Comparison of ENCODE assay signal across 11 cellular contexts in the genomic region with DNA sequence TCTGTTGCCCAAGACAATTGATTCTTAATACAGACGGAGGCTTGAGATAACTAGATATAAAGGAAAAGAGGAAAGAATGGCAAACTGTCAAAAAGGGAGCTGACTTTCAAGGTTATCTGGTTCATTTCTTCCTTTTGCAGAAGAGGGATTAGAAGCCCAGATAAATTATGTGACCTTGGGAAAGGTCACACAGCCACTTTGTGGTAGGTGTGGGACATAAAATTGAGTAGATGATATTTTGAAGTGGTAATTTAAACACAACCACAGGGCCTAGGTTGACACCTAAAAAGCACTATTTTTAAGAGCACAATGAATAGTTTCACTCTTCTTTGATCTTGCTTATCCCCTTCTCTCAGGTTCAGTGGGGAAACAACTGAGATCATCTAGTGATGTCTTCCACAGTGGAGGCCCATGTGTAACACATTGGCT. TPM values are rescaled to one million over a fixed set of nuclear protein-coding genes. Genes with fewer than 3 reads are reported as not detected.
DNase-seq lines count a peak whose midpoint lies in the region; ATAC-seq and TF ChIP-seq lines count a peak whose summit lies in the region.
"Had no signal": no experiment of that assay in that cellular context is flagged by ENCODE, and none has a peak within 500 bp of the region (broad histone marks: within the 10 kb centered on the region; RNA-seq: fewer than 3 reads in every experiment).

No MANE protein-coding gene starts in this region.

- POLR2A ChIA-PET in activated B cell treated with CpG ODN at 0.5 μM for 24 hours (lab: Charles Lee) = interaction anchor here (0.9 to 5.1 kb wide), 9 partner anchors 8 to 110 kb away, joined by 3 to 64 read pairs (median 4); a partner anchor contains a TSS

- H3K4me3 Mint-ChIP-seq in activated T-cell treated with anti-CD3 and anti-CD28 coated beads, Interleukin-2, amount 50 U/mL, for 4 hours = peak overlapping the region; percentile 69
- peak overlapping the region; percentile 80 for H3K4me3 Mint-ChIP-seq in activated B cell treated with CpG ODN at 0.5 μM for 24 hours
- peak overlapping the region; percentile 86 for H3K4me3 Mint-ChIP-seq in stimulated activated naive CD8-positive, alpha-beta T cell treated with anti-CD3 and anti-CD28 coated beads, Interleukin-15, amount 100 ng/mL, for 72 hours

- H3K27ac Mint-ChIP-seq in activated B cell treated with CpG ODN at 0.5 μM for 24 hours = peak overlapping the region; percentile 98
- peak overlapping the region; percentile 87 to 95 for H3K27ac Mint-ChIP-seq in stimulated activated naive CD8-positive, alpha-beta T cell treated with anti-CD3 and anti-CD28 coated beads, Interleukin-15, amount 100 ng/mL, for 72 hours

- no peak for TF ChIP-seq EP300 in suprapubic skin (IDR thresholded peaks at IDR 0.05)

- H3K36me3 ChIP-seq in suprapubic skin = no peaks in the 10 kb centered on the region
- H3K36me3 ChIP-seq: tibial artery had no signal

- no peak overlapping the region for H3K27ac ChIP-seq in suprapubic skin
- H3K27ac ChIP-seq: tibial artery had no signal

- no peak overlapping the region for H3K4me3 ChIP-seq in suprapubic skin
- H3K4me3 ChIP-seq: body of pancreas, tibial artery had no signal

- CTCF ChIA-PET in activated B cell treated with CpG ODN at 0.5 μM for 24 hours (lab: Charles Lee) = interaction anchor here (1.1 to 3.4 kb wide), 6 partner anchors 10 to 109 kb away, joined by 3 to 20 read pairs (median 10); no protein-coding TSS in a partner anchor

- WGBS in suprapubic skin = 74% methylated on average over 1 of the region's 1 CpG

- intact Hi-C loops in activated B cell treated with CpG ODN at 0.5 μM for 24 hours (cut with micrococcal nuclease) = loop anchor here (1.0 to 2.0 kb wide), 3 partner anchors 9 to 17 kb away; a partner anchor contains a TSS

- H3K27me3 Mint-ChIP-seq in activated T-cell treated with anti-CD3 and anti-CD28 coated beads, Interleukin-2, amount 50 U/mL, for 4 hours (ENCODE audit: low read depth) = no peaks in the 10 kb centered on the region
- no peaks in the 10 kb centered on the region for H3K27me3 Mint-ChIP-seq in activated B cell treated with CpG ODN at 0.5 μM for 24 hours
- H3K27me3 Mint-ChIP-seq in stimulated activated naive CD8-positive, alpha-beta T cell treated with anti-CD3 and anti-CD28 coated beads, Interleukin-15, amount 100 ng/mL, for 72 hours = no peaks in the 10 kb centered on the region

- H3K9me3 ChIP-seq in suprapubic skin = peaks cover 4% of the 10 kb centered on the region
- H3K9me3 ChIP-seq: body of pancreas, tibial artery had no signal

- no peaks in the 10 kb centered on the region for H3K9me3 Mint-ChIP-seq in activated T-cell treated with anti-CD3 and anti-CD28 coated beads, Interleukin-2, amount 50 U/mL, for 4 hours
- H3K9me3 Mint-ChIP-seq in activated B cell treated with CpG ODN at 0.5 μM for 24 hours = peaks cover 2% of the 10 kb centered on the region
- H3K9me3 Mint-ChIP-seq in stimulated activated naive CD8-positive, alpha-beta T cell treated with anti-CD3 and anti-CD28 coated beads, Interleukin-15, amount 100 ng/mL, for 72 hours = peaks cover 0 to 9% of the 10 kb centered on the region in 2 donors

- no peak for DNase-seq in activated T-cell treated with anti-CD3 and anti-CD28 coated beads, Interleukin-2, amount 50 U/mL, for 4 hours
- DNase-seq in activated T-cell treated with anti-CD3 and anti-CD28 coated beads for 4 hours = no peak
- no peak for DNase-seq in activated B cell treated with CpG ODN at 0.5 μM for 24 hours
- DNase-seq in stimulated activated naive CD8-positive, alpha-beta T cell treated with anti-CD3 and anti-CD28 coated beads, Interleukin-15, amount 100 ng/mL, for 72 hours = peak in 1 of 2 donors; percentile 21
- no peak for DNase-seq in AG08396 (ENCODE audit: low spot score)
- no peak for DNase-seq in suprapubic skin (ENCODE audit: low spot score in 2 of 2)
- DNase-seq: body of pancreas, NCI-H226, tibial artery had no signal

- peak; percentile 81 to 87 for ATAC-seq in activated T-cell treated with anti-CD3 and anti-CD28 coated beads, Interleukin-2, amount 50 U/mL, for 4 hours
- ATAC-seq in HG03064 (IDR thresholded peaks at IDR 0.05; ENCODE audit: low read depth, unreplicated experiment) = peak; percentile 55
- no peak for ATAC-seq in activated B cell treated with CpG ODN at 0.5 μM for 24 hours (ENCODE audit: low read depth)
- ATAC-seq in stimulated activated naive CD8-positive, alpha-beta T cell treated with anti-CD3 and anti-CD28 coated beads, Interleukin-15, amount 100 ng/mL, for 72 hours = peak; percentile 96
- no peak for ATAC-seq in HG03457 (IDR thresholded peaks at IDR 0.05; ENCODE audit: unreplicated experiment)
- ATAC-seq: body of pancreas had no signal

- no peak for TF ChIP-seq POLR2A in suprapubic skin (IDR thresholded peaks at IDR 0.05)

- H3K4me1 Mint-ChIP-seq in activated T-cell treated with anti-CD3 and anti-CD28 coated beads, Interleukin-2, amount 50 U/mL, for 4 hours (ENCODE audit: low read depth) = peaks cover 71% of the 10 kb centered on the region
- peaks cover 59% of the 10 kb centered on the region for H3K4me1 Mint-ChIP-seq in activated B cell treated with CpG ODN at 0.5 μM for 24 hours
- peaks cover 43% of the 10 kb centered on the region for H3K4me1 Mint-ChIP-seq in stimulated activated naive CD8-positive, alpha-beta T cell treated with anti-CD3 and anti-CD28 coated beads, Interleukin-15, amount 100 ng/mL, for 72 hours

- H3K36me3 Mint-ChIP-seq in activated T-cell treated with anti-CD3 and anti-CD28 coated beads, Interleukin-2, amount 50 U/mL, for 4 hours (ENCODE audit: insufficient read depth) = no peaks in the 10 kb centered on the region
- no peaks in the 10 kb centered on the region for H3K36me3 Mint-ChIP-seq in activated B cell treated with CpG ODN at 0.5 μM for 24 hours (ENCODE audit: low read depth)

- H3K4me1 ChIP-seq in suprapubic skin = no peaks in the 10 kb centered on the region
- H3K4me1 ChIP-seq: body of pancreas, tibial artery had no signal

- TF ChIP-seq CTCF in activated B cell treated with CpG ODN at 0.5 μM for 24 hours (IDR thresholded peaks at IDR 0.05) = no peak
- no peak for TF ChIP-seq CTCF in suprapubic skin (IDR thresholded peaks at IDR 0.05)

- H3K27me3 ChIP-seq in suprapubic skin = no peaks in the 10 kb centered on the region
- H3K27me3 ChIP-seq: body of pancreas, tibial artery had no signal

RNA-seq across cellular contexts. Expression of a gene that starts 16.9 kb away (rescaled TPM):
- 10 to 100 TPM; 16.1 to 19.7 (median 17.0) TPM for total RNA-seq in activated T-cell treated with anti-CD3 and anti-CD28 coated beads, Interleukin-2, amount 50 U/mL, for 4 hours
- total RNA-seq in activated B cell treated with CpG ODN at 0.5 μM for 24 hours (55.5 and 57.2 TPM in 2 replicates), suprapubic skin (10 to 100 TPM; 13.4 to 21.6 (median 19.8) TPM)

Comparison
In these comparisons a context has a peak if more than half of its experiments do, and no peak if none do; other contexts are left out.
1. ATAC-seq: peak in activated T-cell treated with anti-CD3 and anti-CD28 coated beads, Interleukin-2, amount 50 U/mL, for 4 hours (2 of 2), HG03064 (single experiment) and stimulated activated naive CD8-positive, alpha-beta T cell treated with anti-CD3 and anti-CD28 coated beads, Interleukin-15, amount 100 ng/mL, for 72 hours (single experiment); none in activated B cell treated with CpG ODN at 0.5 μM for 24 hours (single experiment) and HG03457 (single experiment).
2. Peak in every context shown above with its lines, with median percentiles within 50 percentile points of each other: H3K4me3 Mint-ChIP-seq.